ENCODE assay signal across 29 cellular contexts in the genomic region with DNA sequence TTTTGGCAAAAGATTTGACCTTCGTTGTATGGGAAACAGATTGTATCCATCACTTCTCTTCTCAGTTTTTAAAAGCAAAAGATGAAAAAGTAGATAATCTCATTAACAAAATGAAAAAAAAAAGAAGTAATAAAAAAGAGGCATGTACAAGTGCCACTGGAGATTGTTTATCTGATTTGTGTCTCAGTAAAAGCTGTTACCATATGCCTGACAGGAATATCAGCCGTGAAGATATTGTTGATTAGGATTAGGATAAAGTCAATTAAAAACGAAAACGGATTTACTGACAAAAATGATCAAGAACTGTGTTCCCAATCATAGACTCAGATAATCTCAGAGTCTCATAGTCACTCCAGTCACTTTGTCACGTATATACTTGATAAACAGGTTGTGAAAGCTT.
"Had no signal": no experiment of that assay in that cellular context is flagged by ENCODE, and none has a peak within 500 bp of the region (broad histone marks: within the 10 kb centered on the region; RNA-seq: fewer than 3 reads in every experiment).

No MANE protein-coding gene starts in this region.

- H3K27me3 ChIP-seq: left lung, pancreas, stomach, suprapubic skin, tibial artery, upper lobe of right lung had no signal

- ATAC-seq: left colon; left lung; lower lobe of right lung; naive thymus-derived CD8-positive, alpha-beta T cell; pancreas; right cardiac atrium; sciatic nerve; stimulated activated naive B cell treated with anti-CD40 and anti-IgM and Interleukin-4, amounts not matched to agents 10 μg/mL and 1 μg/mL and 100 μg/mL, for 72 hours; stimulated activated naive CD8-positive, alpha-beta T cell treated with anti-CD3 and anti-CD28 coated beads, Interleukin-15, Interleukin-2, amounts not matched to agents 100 U/mL and 50 U/mL, for 24 hours; upper lobe of right lung had no signal

- DNase-seq: hypothalamus; immature natural killer cell; kidney; left colon; left lung; lower lobe of right lung; mammary epithelial cell; mesenchymal stem cell; naive thymus-derived CD8-positive, alpha-beta T cell; nucleus accumbens; pancreas; posterior cingulate gyrus; retina; right cardiac atrium; stimulated activated CD4-positive, alpha-beta T cell treated with anti-CD3 and anti-CD28 coated beads, Interleukin-12 subunit alpha, Interleukin-12 subunit beta, amount 100 ng/mL, for 4 hours; stimulated activated CD4-positive, alpha-beta T cell treated with anti-CD3 and anti-CD28 coated beads, Interleukin-15, amount 100 ng/mL, for 24 hours; stimulated activated CD4-positive, alpha-beta T cell treated with anti-CD3 and anti-CD28 coated beads, Interleukin-2, amount 100 ng/mL, for 24 hours; stimulated activated CD4-positive, alpha-beta T cell treated with anti-CD3 and anti-CD28 coated beads, Interleukin-4, amount 100 ng/mL, for 1 hour; stimulated activated naive B cell treated with anti-CD40 and anti-IgM and Interleukin-4, amounts not matched to agents 10 μg/mL and 1 μg/mL and 100 μg/mL, for 72 hours; stimulated activated naive CD8-positive, alpha-beta T cell treated with anti-CD3 and anti-CD28 coated beads, Interleukin-15, Interleukin-2, amounts not matched to agents 100 U/mL and 50 U/mL, for 24 hours; stomach; tibial artery; trophoblast cell; upper lobe of right lung had no signal

- H3K4me3 ChIP-seq: left lung, lower lobe of right lung, pancreas, prostate gland, skin epidermis, stomach, suprapubic skin, thoracic aorta, tibial artery, upper lobe of right lung had no signal

- H3K27ac ChIP-seq: left lung, lower lobe of right lung, pancreas, prostate gland, skin epidermis, stomach, suprapubic skin, thoracic aorta, tibial artery, upper lobe of right lung had no signal

- H3K9me3 ChIP-seq: lower lobe of right lung, pancreas, prostate gland, stomach, suprapubic skin, thoracic aorta, tibial artery, upper lobe of right lung had no signal

- H3K4me1 ChIP-seq: left lung, lower lobe of right lung, pancreas, prostate gland, stomach, suprapubic skin, tibial artery, upper lobe of right lung had no signal

- H3K36me3 ChIP-seq: left lung, lower lobe of right lung, pancreas, prostate gland, stomach, suprapubic skin, thoracic aorta, tibial artery, upper lobe of right lung had no signal
